In genomic region chr11:27451528-27451927, GRCh38 we compare ENCODE assay signal across 17 cellular contexts. TPM values are rescaled to one million over a fixed set of nuclear protein-coding genes. Genes with fewer than 3 reads are reported as not detected.
DNase-seq lines count a peak whose midpoint lies in the region; ATAC-seq and TF ChIP-seq lines count a peak whose summit lies in the region.
"Had no signal": no experiment of that assay in that cellular context is flagged by ENCODE, and none has a peak within 500 bp of the region (broad histone marks: within the 10 kb centered on the region; RNA-seq: fewer than 3 reads in every experiment).

No MANE protein-coding gene starts in this region.

- H3K9me3 ChIP-seq in Panc1 (ENCODE audit: control insufficient read depth, insufficient read depth, low read depth, low read length) (no peaks in the 10 kb centered on the region), neural progenitor cell (ENCODE audit: low read depth) (no peaks in the 10 kb centered on the region), adrenal gland (replicated peaks in 1 of 3) (no peaks in the 10 kb centered on the region), MM.1S (replicated peaks; ENCODE audit: insufficient read depth, low read length) (no peaks in the 10 kb centered on the region)

- H2AFZ ChIP-seq in neural progenitor cell (replicated peaks) (no peak overlapping the region), MM.1S (ENCODE audit: low read length) (no peak overlapping the region)

- H3K27me3 ChIP-seq in Panc1 (ENCODE audit: control insufficient read depth, insufficient read depth, low read length) = no peaks in the 10 kb centered on the region
- no peaks in the 10 kb centered on the region for H3K27me3 ChIP-seq in neural progenitor cell
- no peaks in the 10 kb centered on the region for H3K27me3 ChIP-seq in adrenal gland
- H3K27me3 ChIP-seq in MM.1S (replicated peaks; ENCODE audit: insufficient read depth, low read length) = no peaks in the 10 kb centered on the region
- H3K27me3 ChIP-seq: dorsolateral prefrontal cortex had no signal

- H3K27ac Mint-ChIP-seq in neural progenitor cell = no peak overlapping the region
- H3K27ac Mint-ChIP-seq: stimulated activated effector memory CD8-positive, alpha-beta T cell treated with anti-CD3 and anti-CD28 coated beads, Interleukin-12 subunit alpha, Interleukin-12 subunit beta, amount 100 ng/mL, for 72 hours had no signal

- POLR2A ChIA-PET in Panc1 (lab: Charles Lee) = no interaction called here

- peak; percentile 49 for ATAC-seq in Panc1
- ATAC-seq: K562; stimulated activated effector memory CD8-positive, alpha-beta T cell treated with anti-CD3 and anti-CD28 coated beads, Interleukin-12 subunit alpha, Interleukin-12 subunit beta, amount 100 ng/mL, for 72 hours had no signal

- peaks cover 8% of the 10 kb centered on the region for H3K9me3 Mint-ChIP-seq in neural progenitor cell
- H3K9me3 Mint-ChIP-seq: neural crest cell; stimulated activated effector memory CD8-positive, alpha-beta T cell treated with anti-CD3 and anti-CD28 coated beads, Interleukin-12 subunit alpha, Interleukin-12 subunit beta, amount 100 ng/mL, for 72 hours had no signal

- BruUV-seq in Panc1 (replicated peaks; lab: Mats Ljungman, UMichigan) = no TSS peak

- no peaks in the 10 kb centered on the region for H3K36me3 ChIP-seq in Panc1 (ENCODE audit: control insufficient read depth, insufficient read depth, low read length)
- H3K36me3 ChIP-seq in neural progenitor cell = peaks cover 18% of the 10 kb centered on the region
- no peaks in the 10 kb centered on the region for H3K36me3 ChIP-seq in adrenal gland (replicated peaks in 1 of 2)
- no peaks in the 10 kb centered on the region for H3K36me3 ChIP-seq in MM.1S (replicated peaks; ENCODE audit: insufficient read depth, low read length)

- H3K36me3 Mint-ChIP-seq in neural progenitor cell = peaks cover 16% of the 10 kb centered on the region
- H3K36me3 Mint-ChIP-seq: stimulated activated effector memory CD8-positive, alpha-beta T cell treated with anti-CD3 and anti-CD28 coated beads, Interleukin-12 subunit alpha, Interleukin-12 subunit beta, amount 100 ng/mL, for 72 hours had no signal

- H3K27me3 Mint-ChIP-seq in neural progenitor cell (ENCODE audit: insufficient read depth, low read depth) = no peaks in the 10 kb centered on the region

- peaks cover 99% of the 10 kb centered on the region for H3K79me2 ChIP-seq in neural progenitor cell (ENCODE audit: low read depth)
- H3K79me2 ChIP-seq in MM.1S (ENCODE audit: low read length) = no peaks in the 10 kb centered on the region

- H3F3A ChIP-seq in neural progenitor cell (ENCODE audit: low read depth) (peaks cover 92% of the 10 kb centered on the region), MM.1S (ENCODE audit: insufficient read depth, low read length) (no peaks in the 10 kb centered on the region)

- no peaks in the 10 kb centered on the region for H3K9me2 ChIP-seq in MM.1S (replicated peaks; ENCODE audit: insufficient read depth, low read length)

- H3K4me3 Mint-ChIP-seq in neural progenitor cell = no peak overlapping the region
- H3K4me3 Mint-ChIP-seq: neural crest cell; stimulated activated effector memory CD8-positive, alpha-beta T cell treated with anti-CD3 and anti-CD28 coated beads, Interleukin-12 subunit alpha, Interleukin-12 subunit beta, amount 100 ng/mL, for 72 hours had no signal

- peak overlapping the region; percentile 65 for H3K4me2 ChIP-seq in neural progenitor cell
- no peak overlapping the region for H3K4me2 ChIP-seq in MM.1S (ENCODE audit: low read depth, low read length)

- H3K4me1 Mint-ChIP-seq in neural progenitor cell = peaks cover 10% of the 10 kb centered on the region
- H3K4me1 Mint-ChIP-seq: stimulated activated effector memory CD8-positive, alpha-beta T cell treated with anti-CD3 and anti-CD28 coated beads, Interleukin-12 subunit alpha, Interleukin-12 subunit beta, amount 100 ng/mL, for 72 hours had no signal

- TF ChIP-seq POLR2A in lower leg skin (IDR thresholded peaks at IDR 0.05) = no peak
- no peak for TF ChIP-seq POLR2A in adrenal gland (IDR thresholded peaks at IDR 0.05)

- H4K20me1 ChIP-seq in neural progenitor cell (ENCODE audit: low read depth) (peaks cover 69% of the 10 kb centered on the region), MM.1S (ENCODE audit: insufficient read depth, low read length) (no peaks in the 10 kb centered on the region)

- H3K4me3 ChIP-seq in Panc1 (ENCODE audit: low read depth in 2 of 2, low read length in 2 of 2) = no peak overlapping the region
- H3K4me3 ChIP-seq in fibroblast of mammary gland (ENCODE audit: control insufficient read depth, low read depth, low read length) = no peak overlapping the region
- H3K4me3 ChIP-seq in neural progenitor cell = peak overlapping the region; percentile 7
- no peak overlapping the region for H3K4me3 ChIP-seq in lower leg skin (ENCODE audit: low read depth, poor library complexity, severe bottlenecking)
- H3K4me3 ChIP-seq in adrenal gland = no peak overlapping the region
- no peak overlapping the region for H3K4me3 ChIP-seq in MM.1S (ENCODE audit: low read length)
- H3K4me3 ChIP-seq: dorsolateral prefrontal cortex, K562 had no signal

- intact Hi-C loops in Panc1 (cut with micrococcal nuclease; ENCODE audit: unreplicated experiment) (no loop called here), lower leg skin (cut with DNase I; ENCODE audit: low total_unique reads) (no loop called here), adrenal gland (cut with DNase I) (no loop called here)

- H3K4me1 ChIP-seq in Panc1 (ENCODE audit: control insufficient read depth, insufficient read depth, low read length) = peaks cover 32% of the 10 kb centered on the region
- peaks cover 39% of the 10 kb centered on the region for H3K4me1 ChIP-seq in neural progenitor cell
- H3K4me1 ChIP-seq in adrenal gland (replicated peaks in 1 of 2) = peaks cover 0 to 21% of the 10 kb centered on the region in 2 donors
- no peaks in the 10 kb centered on the region for H3K4me1 ChIP-seq in MM.1S (ENCODE audit: low read length)

- no peak for TF ChIP-seq CTCF in Panc1 (IDR thresholded peaks at IDR 0.05)
- no peak for TF ChIP-seq CTCF in fibroblast of mammary gland (conservative IDR thresholded peaks at IDR 0.05; ENCODE audit: control insufficient read depth, insufficient read depth, low read depth, low read length)
- TF ChIP-seq CTCF in neural progenitor cell (IDR thresholded peaks at IDR 0.05) = no peak
- no peak for TF ChIP-seq CTCF in lower leg skin (IDR thresholded peaks at IDR 0.05)
- TF ChIP-seq CTCF in adrenal gland (IDR thresholded peaks at IDR 0.05) = no peak
- no peak for TF ChIP-seq CTCF in MM.1S (IDR thresholded peaks at IDR 0.05; ENCODE audit: low read length)

- CTCF ChIA-PET in Panc1 (lab: Charles Lee) = no interaction called here

- H3K9ac ChIP-seq in neural progenitor cell (no peak overlapping the region), MM.1S (ENCODE audit: low read length) (no peak overlapping the region)

- DNase-seq in AG20443 (ENCODE audit: low spot score) = peak; percentile 40
- no peak for DNase-seq in Panc1 (ENCODE audit: low read depth, low spot score)
- peak; percentile 27 for DNase-seq in fibroblast of mammary gland (ENCODE audit: low read depth)
- no peak for DNase-seq in neural progenitor cell (ENCODE audit: low spot score)
- no peak for DNase-seq in T-helper 9 cell
- no peak for DNase-seq in lower leg skin (ENCODE audit: low spot score in 2 of 2)
- no peak for DNase-seq in adrenal gland
- DNase-seq in MM.1S = no peak
- DNase-seq: activated CD4-positive, alpha-beta T cell treated with anti-CD3 and anti-CD28 coated beads for 1 hour; dorsolateral prefrontal cortex; NCI-H1105; NK-92 treated with Interleukin-12 subunit alpha and Interleukin-12 subunit beta, amount 100 ng/mL, for 24 hours; SHP77; T-helper 2 cell had no signal

- H3K27ac ChIP-seq in Panc1 (ENCODE audit: low read length) (no peak overlapping the region), neural progenitor cell (peak overlapping the region; percentile 89), adrenal gland (peak overlapping the region in 2 of 5 donors; percentile 31 to 48), MM.1S (ENCODE audit: low read length) (no peak overlapping the region)

- in situ Hi-C loops in Panc1 (cut with HindIII; ENCODE audit: low pct_unique_long_range_greater_than_20kb, low sequenced_read_pairs) = no loop called here

RNA-seq across cellular contexts. Expression of gene LGR4, which starts 21.1 kb away (rescaled TPM):
- 61.8 TPM for total RNA-seq in Panc1 (2021; ENCODE audit: unreplicated experiment)
- polyA plus RNA-seq in Panc1 (2012; ENCODE audit: insufficient read length) = 71.4 TPM
- 219 and 274 TPM in 2 replicates for total RNA-seq in neural progenitor cell (ENCODE audit: low replicate concordance)
- 10 to 100 TPM; 32.0 to 70.2 (median 50.4) TPM for total RNA-seq in lower leg skin
- 10 to 100 TPM; 17.3 to 78.3 (median 44.6) TPM for total RNA-seq in adrenal gland
- polyA plus RNA-seq in adrenal gland = 10 to 100 TPM in 1 of 3 donors, 1 to 10 TPM in 2; 7.3 to 36.8 (median 9.9) TPM

RNA-seq across cellular contexts. Expression of gene LIN7C, which starts 55.0 kb away (rescaled TPM):
- 44.2 TPM for total RNA-seq in Panc1 (2021; ENCODE audit: unreplicated experiment)
- polyA plus RNA-seq in Panc1 (2012; ENCODE audit: insufficient read length) = 4.6 TPM
- total RNA-seq in neural progenitor cell (ENCODE audit: low replicate concordance) = 44.5 and 82.1 TPM in 2 replicates
- total RNA-seq in lower leg skin = 10 to 100 TPM; 29.2 to 35.6 (median 34.5) TPM
- total RNA-seq in adrenal gland = 10 to 100 TPM; 25.5 to 53.4 (median 41.3) TPM
- 10 to 100 TPM in 1 of 3 donors, 1 to 10 TPM in 2; 7.2 to 20.3 (median 7.8) TPM for polyA plus RNA-seq in adrenal gland

Comparison
In these comparisons a context has a peak if more than half of its experiments do, and no peak if none do; other contexts are left out.
1. DNase-seq: peak in AG20443 (single experiment) and fibroblast of mammary gland (single experiment); none in Panc1 (single experiment), neural progenitor cell (single experiment), T-helper 9 cell (single experiment), lower leg skin (0 of 2), adrenal gland (0 of 7) and MM.1S (single experiment).